In the genomic region with DNA sequence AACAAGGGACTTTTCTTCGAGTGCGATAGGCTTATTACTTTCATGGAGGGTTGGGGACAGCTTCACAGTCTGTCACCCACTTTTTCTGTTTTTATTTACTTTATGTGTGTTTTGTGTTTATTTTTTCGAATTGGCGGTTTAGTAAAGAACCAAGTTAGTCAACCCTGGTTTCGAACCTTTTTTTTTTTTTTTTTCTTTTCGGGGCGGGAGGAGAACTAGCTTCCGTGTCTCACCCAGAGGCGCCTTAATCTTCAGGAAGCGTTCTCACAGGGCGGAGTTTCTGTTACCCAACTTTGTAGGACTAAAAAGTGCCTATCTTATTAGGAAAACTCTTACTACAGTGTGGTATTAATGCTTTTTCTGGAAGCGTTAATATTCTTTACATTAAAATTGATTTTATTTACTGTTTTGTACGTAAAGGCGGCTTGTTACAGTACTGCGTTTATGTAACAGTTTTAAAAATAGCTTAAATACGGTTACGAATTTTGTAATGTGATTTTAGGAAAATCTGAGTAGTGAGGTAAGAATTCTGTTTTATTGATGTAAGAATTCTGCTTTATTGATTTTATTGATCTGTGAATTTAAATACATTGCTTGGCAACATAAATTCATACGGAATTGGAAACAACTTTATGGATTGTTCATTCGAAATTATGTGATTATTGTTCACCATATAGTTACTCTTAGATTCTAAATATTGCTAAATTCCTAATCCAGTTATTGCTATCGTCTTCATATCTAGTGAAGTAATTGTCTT, we compare ENCODE assay signal across 8 cellular contexts.
DNase-seq lines count a peak whose midpoint lies in the region; ATAC-seq lines count a peak whose summit lies in the region.

No MANE protein-coding gene starts in this region.

- peak; percentile 38 for DNase-seq in DMS79 (lab: John Stamatoyannopoulos, UW)
- DNase-seq in Kasumi-1 (lab: John Stamatoyannopoulos, UW) = peak; percentile 68 to 75
- DNase-seq in T-helper 2 cell treated with Interferon-gamma antibody and Interleukin-4, amounts not matched to agents 5 μg/mL and 100 μg/mL, for 36 hours (ENCODE audit: low spot score) = no peak
- peak; percentile 43 for DNase-seq in effector CD4-positive, alpha-beta T cell
- DNase-seq in memory B cell (ENCODE audit: low spot score in 2 of 2) = no peak
- DNase-seq in NCI-H2081 treated with DMSO at 0.1 percent for 48 hours (lab: John Stamatoyannopoulos, UW) = no peak

- no peaks in the 10 kb centered on the region for H3K9me3 ChIP-seq in subcutaneous abdominal adipose tissue (ENCODE audit: control insufficient read depth in 5 of 5, low read length in 5 of 5)

- peak overlapping the region; percentile 100 for H3K27ac Mint-ChIP-seq in T-helper 2 cell treated with Interferon-gamma antibody and Interleukin-4, amounts not matched to agents 5 μg/mL and 100 μg/mL, for 36 hours
- peak overlapping the region; percentile 98 for H3K27ac Mint-ChIP-seq in memory B cell

- peak overlapping the region; percentile 87 to 100 (median 98) for H3K4me3 ChIP-seq in subcutaneous abdominal adipose tissue (ENCODE audit: low read depth in 1 of 5, low read length in 5 of 5)

- peaks cover 1 to 53% (median 51%) of the 10 kb centered on the region in 5 donors for H3K4me1 ChIP-seq in subcutaneous abdominal adipose tissue (ENCODE audit: control insufficient read depth in 5 of 5, insufficient read depth in 5 of 5, low read length in 5 of 5)

- peaks cover 52% of the 10 kb centered on the region for H3K36me3 Mint-ChIP-seq in T-helper 2 cell treated with Interferon-gamma antibody and Interleukin-4, amounts not matched to agents 5 μg/mL and 100 μg/mL, for 36 hours (ENCODE audit: low read depth)
- peaks cover 11% of the 10 kb centered on the region for H3K36me3 Mint-ChIP-seq in memory B cell

- ATAC-seq in GM21381 (IDR thresholded peaks at IDR 0.05; ENCODE audit: unreplicated experiment) (peak; percentile 18), memory B cell (ENCODE audit: low read depth) (peak; percentile 25)

- H3K9ac ChIP-seq in subcutaneous abdominal adipose tissue (ENCODE audit: low read length in 5 of 5) = peak overlapping the region; percentile 98 to 100 (median 100)

- H3K4me3 Mint-ChIP-seq in T-helper 2 cell treated with Interferon-gamma antibody and Interleukin-4, amounts not matched to agents 5 μg/mL and 100 μg/mL, for 36 hours = peak overlapping the region; percentile 98
- peak overlapping the region; percentile 93 for H3K4me3 Mint-ChIP-seq in memory B cell

- peak overlapping the region; percentile 100 for H3K27ac ChIP-seq in subcutaneous abdominal adipose tissue (ENCODE audit: low read depth, low read length)

- H3K9me3 Mint-ChIP-seq in T-helper 2 cell treated with Interferon-gamma antibody and Interleukin-4, amounts not matched to agents 5 μg/mL and 100 μg/mL, for 36 hours = no peaks in the 10 kb centered on the region
- H3K9me3 Mint-ChIP-seq in memory B cell = no peaks in the 10 kb centered on the region

- H3K27me3 ChIP-seq in subcutaneous abdominal adipose tissue (ENCODE audit: control insufficient read depth in 5 of 5, insufficient read depth in 4 of 5, low read length in 5 of 5) = no peaks in the 10 kb centered on the region

- H3K27me3 Mint-ChIP-seq in T-helper 2 cell treated with Interferon-gamma antibody and Interleukin-4, amounts not matched to agents 5 μg/mL and 100 μg/mL, for 36 hours (ENCODE audit: low read depth) = no peaks in the 10 kb centered on the region
- H3K27me3 Mint-ChIP-seq in memory B cell = no peaks in the 10 kb centered on the region

- H3K4me1 Mint-ChIP-seq in T-helper 2 cell treated with Interferon-gamma antibody and Interleukin-4, amounts not matched to agents 5 μg/mL and 100 μg/mL, for 36 hours (ENCODE audit: low read depth) = peaks cover 39% of the 10 kb centered on the region
- H3K4me1 Mint-ChIP-seq in memory B cell = peaks cover 15% of the 10 kb centered on the region

- peaks cover 4 to 25% (median 13%) of the 10 kb centered on the region in 5 donors for H3K36me3 ChIP-seq in subcutaneous abdominal adipose tissue (ENCODE audit: control insufficient read depth in 5 of 5, insufficient read depth in 5 of 5, low read length in 5 of 5)

Comparison
In these comparisons a context has a peak if more than half of its experiments do, and no peak if none do; other contexts are left out.
1. DNase-seq: peak in DMS79 (single experiment), Kasumi-1 (2 of 2) and effector CD4-positive, alpha-beta T cell (single experiment); none in T-helper 2 cell treated with Interferon-gamma antibody and Interleukin-4, amounts not matched to agents 5 μg/mL and 100 μg/mL, for 36 hours (single experiment), memory B cell (0 of 2) and NCI-H2081 treated with DMSO at 0.1 percent for 48 hours (single experiment).